In the genomic region with DNA sequence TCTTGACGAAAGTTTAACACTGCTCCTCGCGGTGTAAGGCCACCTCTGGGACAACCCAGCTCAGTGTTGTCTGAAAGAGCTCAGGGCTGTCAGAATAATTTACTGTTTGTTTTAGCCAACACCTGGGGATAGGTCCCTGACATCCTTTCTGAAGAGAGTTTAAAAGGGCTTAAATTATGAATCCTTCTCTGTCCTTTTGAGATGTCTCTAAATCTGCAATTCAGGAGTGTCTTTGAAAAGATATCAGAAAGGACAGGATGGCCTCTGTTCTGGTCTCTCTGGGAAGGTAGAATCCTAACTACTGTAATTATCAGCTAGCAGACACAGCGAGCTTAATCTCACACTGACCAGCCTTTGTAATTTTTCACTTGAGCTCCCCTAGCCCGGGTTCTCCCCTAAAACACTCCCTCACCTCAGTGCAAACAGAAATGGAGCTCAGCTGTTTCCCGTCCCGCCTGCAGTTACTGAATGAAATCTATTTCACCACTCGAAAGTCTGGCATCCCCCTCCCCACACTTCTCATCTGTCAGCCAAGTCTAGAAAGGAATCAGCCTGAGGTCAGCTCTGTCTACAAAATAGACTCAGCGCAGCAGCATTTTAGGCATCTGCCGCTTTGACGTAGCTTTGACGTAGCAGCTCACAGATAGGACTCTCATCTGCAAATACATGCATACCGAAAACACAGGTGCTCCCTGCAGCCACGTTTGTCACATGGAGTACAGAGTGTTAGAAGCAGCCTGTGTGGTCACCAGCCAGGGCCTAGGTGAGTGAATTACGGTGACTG, we compare ENCODE assay signal across 14 cellular contexts. TPM values are rescaled to one million over a fixed set of nuclear protein-coding genes. Genes with fewer than 3 reads are reported as not detected.
DNase-seq lines count a peak whose midpoint lies in the region; ATAC-seq and TF ChIP-seq lines count a peak whose summit lies in the region.
"Had no signal": no experiment of that assay in that cellular context is flagged by ENCODE, and none has a peak within 500 bp of the region (broad histone marks: within the 10 kb centered on the region; RNA-seq: fewer than 3 reads in every experiment).

No MANE protein-coding gene starts in this region.

- TF ChIP-seq POLR2A in breast epithelium (IDR thresholded peaks at IDR 0.05): no peak

- intact Hi-C loops in MCF 10A (cut with micrococcal nuclease): no loop called here
- intact Hi-C loops in breast epithelium (cut with DNase I; ENCODE audit: low total_unique reads): no loop called here

- DNase-seq in MCF 10A (ENCODE audit: unreplicated experiment) (no peak), breast epithelium (ENCODE audit: low spot score in 2 of 2) (no peak), RWPE1 (ENCODE audit: low spot score) (no peak), DMS 273 (lab: John Stamatoyannopoulos, UW; ENCODE audit: unreplicated experiment) (no peak), HFFc6 (no peak)
- DNase-seq: activated CD4-positive, alpha-beta T cell treated with anti-CD3 and anti-CD28 coated beads for 48 hours; activated effector memory CD4-positive, alpha-beta T cell treated with anti-CD3 and anti-CD28 coated beads, Interleukin-2, amount 50 U/mL, for 16 hours; DMS79; posterior cingulate gyrus; stimulated activated CD4-positive, alpha-beta T cell treated with anti-CD3 and anti-CD28 coated beads, Interleukin-2, amount 100 ng/mL, for 24 hours; T-helper 1 cell had no signal

- peaks cover 3 to 4% of the 10 kb centered on the region in 2 donors for H3K4me1 ChIP-seq in breast epithelium
- H3K4me1 ChIP-seq in skeletal muscle tissue (ENCODE audit: control insufficient read depth in 3 of 3, insufficient read depth in 3 of 3, low read length in 3 of 3): peaks cover 15 to 26% (median 25%) of the 10 kb centered on the region in 3 donors

- H3K27me3 Mint-ChIP-seq in MCF 10A (ENCODE audit: insufficient read depth, unreplicated experiment) (no peaks in the 10 kb centered on the region), HFFc6 (ENCODE audit: insufficient read depth) (peaks cover under 1% of the 10 kb centered on the region; the same call in 1 of the 2 replicates)

- ATAC-seq in GM21360 (IDR thresholded peaks at IDR 0.05; ENCODE audit: unreplicated experiment): no peak

- H3K4me1 Mint-ChIP-seq in MCF 10A (ENCODE audit: insufficient read depth, unreplicated experiment): peaks cover 16% of the 10 kb centered on the region
- peaks cover 50% of the 10 kb centered on the region for H3K4me1 Mint-ChIP-seq in HFFc6 (ENCODE audit: low read depth)

- BruUV-seq in MCF 10A (replicated peaks; lab: Mats Ljungman, UMichigan): no TSS peak

- TF ChIP-seq CTCF in MCF 10A (IDR thresholded peaks at IDR 0.05; ENCODE audit: unreplicated experiment) (no peak), breast epithelium (IDR thresholded peaks at IDR 0.05) (no peak), RWPE1 (conservative IDR thresholded peaks at IDR 0.05; ENCODE audit: low read depth) (no peak), HFFc6 (IDR thresholded peaks at IDR 0.05) (no peak)

- no peak overlapping the region for H3K4me3 ChIP-seq in breast epithelium
- H3K4me3 ChIP-seq in iPS-18c (ENCODE audit: insufficient read depth, low read depth, low read length): peak overlapping the region; percentile 2; the same call in 1 of the 2 replicates
- no peak overlapping the region for H3K4me3 ChIP-seq in skeletal muscle tissue (ENCODE audit: low read length in 3 of 3)

- H3K36me3 ChIP-seq in breast epithelium (no peaks in the 10 kb centered on the region), skeletal muscle tissue (ENCODE audit: control insufficient read depth in 3 of 3, insufficient read depth in 3 of 3, low read length in 3 of 3) (no peaks in the 10 kb centered on the region)

- no peaks in the 10 kb centered on the region for H3K9me3 ChIP-seq in breast epithelium
- H3K9me3 ChIP-seq in iPS-18c (ENCODE audit: control insufficient read depth, insufficient read depth, low read length): no peaks in the 10 kb centered on the region
- H3K9me3 ChIP-seq in skeletal muscle tissue (ENCODE audit: control insufficient read depth in 3 of 3, low read length in 3 of 3): no peaks in the 10 kb centered on the region

- CTCF ChIA-PET in MCF 10A (lab: Yijun Ruan, JAX) (interaction anchor here (0.6 to 1.9 kb wide), 4 partner anchors 10 to 116 kb away, joined by 3 to 10 read pairs (median 3); no protein-coding TSS in a partner anchor), RWPE1 (lab: Yijun Ruan, JAX) (no interaction called here)

- POLR2A ChIA-PET in MCF 10A (lab: Yijun Ruan, JAX): interaction anchor here (0.7 to 2.6 kb wide), 3 partner anchors 31 to 428 kb away, joined by 3 to 13 read pairs (median 3); no protein-coding TSS in a partner anchor
- POLR2A ChIA-PET in RWPE1 (lab: Yijun Ruan, JAX; ENCODE audit: low non-redundant PET): no interaction called here

- H3K36me3 Mint-ChIP-seq in MCF 10A (ENCODE audit: insufficient read depth, unreplicated experiment) (peaks cover 10% of the 10 kb centered on the region), HFFc6 (ENCODE audit: low read depth) (0 out of 2 replicates have a peak, but pooled peaks cover 5% of the 10 kb centered on the region)

- no peak overlapping the region for H3K9ac ChIP-seq in skeletal muscle tissue (ENCODE audit: low read depth in 1 of 3, low read length in 3 of 3)

- peak overlapping the region; percentile 46 for H3K27ac Mint-ChIP-seq in MCF 10A (ENCODE audit: low read depth, unreplicated experiment)
- no peak overlapping the region for H3K27ac Mint-ChIP-seq in HFFc6

- no peaks in the 10 kb centered on the region for H3K27me3 ChIP-seq in breast epithelium
- no peaks in the 10 kb centered on the region for H3K27me3 ChIP-seq in skeletal muscle tissue (ENCODE audit: control insufficient read depth in 3 of 3, insufficient read depth in 3 of 3, low read length in 3 of 3)

- H3K4me3 Mint-ChIP-seq in MCF 10A (ENCODE audit: unreplicated experiment) (no peak overlapping the region), HFFc6 (no peak overlapping the region)

- H3K9me3 Mint-ChIP-seq in MCF 10A (ENCODE audit: unreplicated experiment) (no peaks in the 10 kb centered on the region), HFFc6 (no peaks in the 10 kb centered on the region)

- H3K27ac ChIP-seq in breast epithelium (peak overlapping the region in 1 of 2 donors; percentile 21), RWPE1 (peak overlapping the region; percentile 47), skeletal muscle tissue (ENCODE audit: low read depth, low read length) (peak overlapping the region; percentile 43)

RNA-seq across cellular contexts. Expression of a gene that starts 4.8 kb away (rescaled TPM):
- total RNA-seq in MCF 10A (2022) (14.4 and 16.5 TPM in 2 replicates), breast epithelium (10 to 100 TPM; 20.5 to 32.8 (median 22.9) TPM), skeletal muscle tissue (5.7 TPM)
- total RNA-seq in HFFc6 (2021; fragmentation: NEBNext Ultra II Directional; extraction: Animal tissue kit (Norgen Biotek cat#: 25700)): 1 to 10 TPM; 6.5 to 9.0 (median 7.7) TPM

RNA-seq across cellular contexts. Expression of a gene that starts 31.9 kb away (rescaled TPM):
- total RNA-seq in MCF 10A (2022) (74.1 and 78.6 TPM in 2 replicates), breast epithelium (100 to 1,000 TPM in 2 of 3 donors, 10 to 100 TPM in 1; 97.3 to 155 (median 115) TPM), skeletal muscle tissue (38.1 TPM)
- total RNA-seq in HFFc6 (2021; fragmentation: NEBNext Ultra II Directional; extraction: Animal tissue kit (Norgen Biotek cat#: 25700)): 10 to 100 TPM; 46.1 to 57.8 (median 52.5) TPM
